10 cellular contexts compared by ENCODE assay signal in the genomic region with DNA sequence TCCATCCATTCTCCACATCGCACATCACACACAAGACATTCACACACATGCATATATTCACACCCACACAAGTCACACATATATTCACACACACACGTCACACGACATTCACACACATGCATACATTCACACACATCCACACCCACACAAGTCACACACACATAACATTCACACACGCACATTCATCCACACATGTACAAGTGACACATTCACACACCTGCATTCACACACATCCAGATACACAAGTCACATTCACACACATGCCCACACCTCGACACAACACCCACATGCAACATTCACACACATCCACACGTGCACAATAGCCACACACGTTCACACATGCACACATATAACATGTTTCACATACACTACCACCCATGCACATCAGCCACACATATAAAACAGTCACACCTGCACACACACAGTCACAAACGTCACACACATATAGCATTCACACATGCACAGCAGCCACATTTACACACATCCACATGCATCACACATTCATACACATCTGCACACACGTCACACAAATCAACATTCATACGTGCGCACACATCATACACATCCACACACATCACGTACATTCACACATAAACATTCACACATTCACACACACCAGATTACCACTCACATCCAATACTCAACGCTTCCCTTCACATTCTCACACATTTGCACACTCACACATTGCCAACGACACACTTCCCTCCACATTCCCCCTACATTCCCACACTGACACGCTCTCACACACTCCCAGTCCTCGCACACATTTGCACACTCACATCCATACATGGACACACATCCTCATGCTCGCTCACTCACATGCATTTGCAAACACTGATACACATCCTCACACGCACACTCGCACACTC. TPM values are rescaled to one million over a fixed set of nuclear protein-coding genes. Genes with fewer than 3 reads are reported as not detected.
A peak's percentile ranks its signal among the peaks of the same experiment; 100 is the strongest.
DNase-seq lines count a peak whose midpoint lies in the region; ATAC-seq, FAIRE-seq and TF ChIP-seq lines count a peak whose summit lies in the region.
"Had no signal": no experiment of that assay in that cellular context is flagged by ENCODE, and none has a peak within 500 bp of the region (broad histone marks: within the 10 kb centered on the region; RNA-seq: fewer than 3 reads in every experiment).

No MANE protein-coding gene starts in this region.

- no peak overlapping the region for H2AK5ac ChIP-seq in mesenchymal stem cell (ENCODE audit: low read length, severe bottlenecking)

- H3K27ac ChIP-seq in heart right ventricle (no peak overlapping the region), mesenchymal stem cell (ENCODE audit: low read length, poor library complexity, severe bottlenecking) (no peak overlapping the region)
- H3K27ac ChIP-seq: KMS-11 had no signal

- no peak for DNase-seq in heart right ventricle
- no peak for DNase-seq in left ventricle myocardium superior
- DNase-seq in astrocyte of the spinal cord (ENCODE audit: low read depth, low spot score) = no peak
- no peak for DNase-seq in mesenchymal stem cell
- DNase-seq in urothelium cell line (ENCODE audit: low spot score) = no peak
- DNase-seq in NCI-H1092 treated with DMSO at 0.1 percent for 48 hours (lab: John Stamatoyannopoulos, UW) = no peak
- DNase-seq in posterior cingulate gyrus = no peak
- no peak for DNase-seq in head of caudate nucleus

- 70 to 71% methylated on average over 19 of the region's 19 CpGs for WGBS in heart right ventricle, 2 donors
- WGBS in mesenchymal stem cell = 79% methylated on average over 19 of the region's 19 CpGs

- H4K91ac ChIP-seq in mesenchymal stem cell (ENCODE audit: low read length) = peak overlapping the region; percentile 58

- peaks cover 7 to 42% (median 26%) of the 10 kb centered on the region in 9 donors for H3K4me1 ChIP-seq in heart right ventricle
- peaks cover 24% of the 10 kb centered on the region for H3K4me1 ChIP-seq in mesenchymal stem cell (ENCODE audit: control insufficient read depth, insufficient read depth, low read depth, low read length)

- peak overlapping the region in 1 of 2 experiments; percentile 40 for H2BK12ac ChIP-seq in mesenchymal stem cell (ENCODE audit: low read length in 2 of 2)

- intact Hi-C loops in heart right ventricle (cut with DNase I) (loop anchor here in 3 of 10 donors (5.0 kb wide), 1 partner anchor 38 kb away; no protein-coding TSS in a partner anchor), left ventricle myocardium superior (cut with micrococcal nuclease) (no loop called here), posterior cingulate gyrus (cut with DNase I) (no loop called here), head of caudate nucleus (cut with DNase I) (no loop called here)

- H3K36me3 ChIP-seq in heart right ventricle = peaks cover 0 to 3% (median 0%) of the 10 kb centered on the region in 9 donors
- no peaks in the 10 kb centered on the region for H3K36me3 ChIP-seq in mesenchymal stem cell (ENCODE audit: control insufficient read depth in 1 of 2, insufficient read depth in 2 of 2, low read depth in 1 of 2, low read length in 2 of 2)

- no peak overlapping the region for H3K23ac ChIP-seq in mesenchymal stem cell (ENCODE audit: low read length in 2 of 2)

- no peaks in the 10 kb centered on the region for H3K79me1 ChIP-seq in mesenchymal stem cell (replicated peaks; ENCODE audit: low read length, poor library complexity, severe bottlenecking)

- H3K27me3 ChIP-seq in heart right ventricle = peaks cover 0 to 6% (median 0%) of the 10 kb centered on the region in 7 donors
- no peaks in the 10 kb centered on the region for H3K27me3 ChIP-seq in mesenchymal stem cell (ENCODE audit: control insufficient read depth in 1 of 2, insufficient read depth in 1 of 2, low read length in 2 of 2)

- no peak overlapping the region for H2BK120ac ChIP-seq in mesenchymal stem cell (ENCODE audit: low read depth, low read length)

- H3K4me3 ChIP-seq in heart right ventricle (peak overlapping the region in 9 of 10 donors; percentile 18 to 53 (median 47)), astrocyte of the spinal cord (ENCODE audit: low read depth, low read length) (peak overlapping the region; percentile 37), mesenchymal stem cell (ENCODE audit: insufficient read depth in 1 of 2, low read depth in 1 of 2, low read length in 2 of 2) (peak overlapping the region; percentile 5 to 68)

- no peak overlapping the region for H2BK5ac ChIP-seq in mesenchymal stem cell (ENCODE audit: low read depth, low read length, poor library complexity, severe bottlenecking)

- H2AFZ ChIP-seq in mesenchymal stem cell (ENCODE audit: low read depth, low read length) = no peak overlapping the region

- ATAC-seq in heart right ventricle (no peak), left ventricle myocardium superior (no peak)

- FAIRE-seq in urothelium cell line (lab: Jason Lieb, UNC) = peak; percentile 97
- FAIRE-seq: frontal cortex had no signal

- peak overlapping the region in 1 of 2 experiments; percentile 37 for H3K4ac ChIP-seq in mesenchymal stem cell (ENCODE audit: low read depth in 1 of 2, low read length in 2 of 2)

- H3K9ac ChIP-seq in mesenchymal stem cell (ENCODE audit: low read length) = peak overlapping the region; percentile 54
- H3K9ac ChIP-seq: KMS-11 had no signal

- TF ChIP-seq CTCF in heart right ventricle (IDR thresholded peaks at IDR 0.05) (no peak), astrocyte of the spinal cord (IDR thresholded peaks at IDR 0.05; ENCODE audit: low read depth, low read length) (no peak)

- peak overlapping the region; percentile 65 for H2BK15ac ChIP-seq in mesenchymal stem cell (ENCODE audit: low read depth, poor library complexity, severe bottlenecking)

- in situ Hi-C loops in astrocyte of the spinal cord (cut with HindIII; ENCODE audit: low sequenced_read_pairs) = no loop called here

- H3K9me3 ChIP-seq in heart right ventricle = no peaks in the 10 kb centered on the region
- H3K9me3 ChIP-seq in mesenchymal stem cell (ENCODE audit: control insufficient read depth, low read length) = no peaks in the 10 kb centered on the region

- peak overlapping the region; percentile 91 for H4K8ac ChIP-seq in mesenchymal stem cell (ENCODE audit: low read length)

- H3K18ac ChIP-seq in mesenchymal stem cell (ENCODE audit: low read depth in 1 of 2, low read length in 2 of 2) = peak overlapping the region; percentile 63 to 71

- H3K4me2 ChIP-seq in mesenchymal stem cell (ENCODE audit: low read length, poor library complexity, severe bottlenecking) = peak overlapping the region; percentile 45
- H3K4me2 ChIP-seq: KMS-11 had no signal

- H3K14ac ChIP-seq in mesenchymal stem cell (ENCODE audit: low read length in 2 of 2) = no peak overlapping the region

RNA-seq across cellular contexts. Expression of a gene that starts 41.0 kb away (rescaled TPM):
- 10 to 100 TPM; 38.1 to 71.4 (median 49.0) TPM for total RNA-seq in heart right ventricle
- polyA plus RNA-seq in heart right ventricle = 100 to 1,000 TPM in 1 of 2 donors, 10 to 100 TPM in 1; 32.4 to 127 TPM
- total RNA-seq in left ventricle myocardium superior = 49.4 TPM
- polyA plus RNA-seq in mesenchymal stem cell (2013, experiment 1 of 2) = 34.0 TPM
- 33.7 TPM for polyA plus RNA-seq in mesenchymal stem cell (2013, experiment 2 of 2)
